ENCODE assay signal across 8 cellular contexts in the genomic region with DNA sequence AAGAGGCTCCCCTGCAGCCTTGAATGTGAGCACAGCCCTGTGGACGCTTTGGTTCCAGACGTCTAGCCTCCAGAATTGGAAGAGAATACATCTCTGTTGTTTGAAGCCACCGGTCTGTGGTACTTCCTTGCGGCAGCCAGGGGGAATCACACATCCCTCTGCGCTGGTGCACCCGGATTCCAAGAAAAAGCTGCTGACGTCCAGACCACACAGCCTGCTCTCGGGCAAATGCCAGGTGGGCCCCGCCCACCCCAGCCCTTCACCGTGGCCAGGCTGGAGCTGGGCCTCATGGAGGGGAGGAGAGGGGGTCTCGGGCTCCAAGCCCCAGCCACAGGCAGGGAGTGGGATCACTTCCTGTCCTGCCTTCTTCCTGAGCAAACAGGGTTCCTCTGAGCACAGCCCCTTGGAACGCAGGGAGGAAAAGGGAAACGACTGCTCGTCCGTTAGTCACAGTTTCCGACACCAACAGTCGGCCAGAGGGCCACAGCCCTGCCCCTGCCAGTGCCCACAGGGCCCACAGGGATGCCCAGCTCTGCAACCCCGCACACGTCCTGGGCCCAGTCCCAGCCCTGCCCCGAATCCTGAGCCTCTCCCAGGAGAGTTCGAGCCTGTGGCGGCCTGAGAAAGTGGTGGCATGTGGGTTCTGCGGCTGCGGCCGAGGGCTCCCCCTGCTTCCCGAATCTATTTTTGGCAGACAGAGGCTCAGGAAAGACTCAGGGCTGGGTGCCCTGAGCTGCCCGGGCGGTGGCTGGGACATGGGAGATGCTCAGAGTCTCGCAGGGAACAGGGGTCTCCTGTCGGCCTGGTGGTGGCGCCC.
A peak's percentile ranks its signal among the peaks of the same experiment; 100 is the strongest.
DNase-seq lines count a peak whose midpoint lies in the region; ATAC-seq and TF ChIP-seq lines count a peak whose summit lies in the region.

No MANE protein-coding gene starts in this region.

- H2BK15ac ChIP-seq in H9 (ENCODE audit: low read depth, low read length): no peak overlapping the region

- DNase-seq in H9 (no peak), astrocyte of the cerebellum (ENCODE audit: low read depth) (peak; percentile 82), iris pigment epithelial cell (ENCODE audit: low read depth) (peak; percentile 88), GM13977 (ENCODE audit: low spot score) (no peak)
- no peak for DNase-seq in stimulated activated CD4-positive, alpha-beta T cell treated with anti-CD3 and anti-CD28 coated beads, Interleukin-4, amount 100 ng/mL, for 24 hours
- no peak for DNase-seq in stimulated activated naive CD8-positive, alpha-beta T cell treated with anti-CD3 and anti-CD28 coated beads, Interleukin-15, Interleukin-2, amounts not matched to agents 100 U/mL and 50 U/mL, for 24 hours
- DNase-seq in stimulated activated CD4-positive, alpha-beta T cell treated with anti-CD3 and anti-CD28 coated beads, Interleukin-2, amount 100 ng/mL, for 48 hours: no peak

- H3K27ac Mint-ChIP-seq in H9: peak overlapping the region in 2 of 3 experiments; percentile 53 to 57; a peak in 1 of 7 replicates

- H3K56ac ChIP-seq in H9 (ENCODE audit: insufficient read length, low read depth, low read length): no peak overlapping the region

- H2AFZ ChIP-seq in H9 (ENCODE audit: low read length): no peak overlapping the region

- no peak overlapping the region for H4K5ac ChIP-seq in H9 (ENCODE audit: insufficient read length, low read depth, low read length)

- no peaks in the 10 kb centered on the region for H3K23me2 ChIP-seq in H9 (ENCODE audit: insufficient read length, low read depth, low read length, poor library complexity, severe bottlenecking)

- no peaks in the 10 kb centered on the region for H3K9me3 ChIP-seq in H9 (ENCODE audit: control insufficient read depth, low read depth, low read length)

- H3K4me3 ChIP-seq in astrocyte of the cerebellum (ENCODE audit: low read depth, low read length) (no peak overlapping the region), skin epidermis (no peak overlapping the region)

- H3K27ac ChIP-seq in H9 (ENCODE audit: insufficient read length, low read depth, low read length): no peak overlapping the region
- peak overlapping the region in 20 of 21 experiments; percentile 31 to 83 (median 74) for H3K27ac ChIP-seq in skin epidermis

- no peak for ATAC-seq in stimulated activated naive CD8-positive, alpha-beta T cell treated with anti-CD3 and anti-CD28 coated beads, Interleukin-15, Interleukin-2, amounts not matched to agents 100 U/mL and 50 U/mL, for 24 hours

- H3K14ac ChIP-seq in H9 (ENCODE audit: insufficient read depth, low read length): no peak overlapping the region

- WGBS in H9 (ENCODE audit: extremely low coverage, insufficient read length, low lambda C conversion rate): no CpG with 5 or more reads among the region's 31 CpGs

- no peak overlapping the region for H2BK5ac ChIP-seq in H9 (ENCODE audit: insufficient read length, low read length)

- no peaks in the 10 kb centered on the region for H3K4me1 ChIP-seq in H9 (ENCODE audit: insufficient read depth, low read length)

- no peak overlapping the region for H2BK12ac ChIP-seq in H9 (ENCODE audit: insufficient read length, low read depth, low read length)

- no peak overlapping the region for H3T11ph ChIP-seq in H9 (ENCODE audit: low read length)

- no peaks in the 10 kb centered on the region for H3K27me3 ChIP-seq in H9 (ENCODE audit: insufficient read depth, low read length)

- H4K91ac ChIP-seq in H9 (ENCODE audit: insufficient read length, low read depth, low read length): no peak overlapping the region

- H2AK5ac ChIP-seq in H9 (ENCODE audit: insufficient read length, low read length): no peak overlapping the region

- no peak overlapping the region for H2BK20ac ChIP-seq in H9 (ENCODE audit: low read depth, low read length, poor library complexity, severe bottlenecking)

- no peaks in the 10 kb centered on the region for H3K27me3 Mint-ChIP-seq in H9 (ENCODE audit: low read depth)

- in situ Hi-C loops in astrocyte of the cerebellum (cut with HindIII; ENCODE audit: low sequenced_read_pairs) (no loop called here), GM13977 (cut with MboI; ENCODE audit: low pct_unique_long_range_greater_than_20kb, low sequenced_read_pairs, unreplicated experiment) (no loop called here)

- no peaks in the 10 kb centered on the region for H3K4me1 Mint-ChIP-seq in H9

- H4K8ac ChIP-seq in H9 (replicated peaks; ENCODE audit: insufficient read length, low read depth, low read length): no peak overlapping the region

- H3K4me2 ChIP-seq in H9 (ENCODE audit: insufficient read depth, insufficient read length, low read length): no peak overlapping the region

- peaks cover 17 to 55% (median 41%) of the 10 kb centered on the region in 3 experiments; a peak in 6 of 7 replicates for H3K36me3 Mint-ChIP-seq in H9 (ENCODE audit: insufficient read depth in 1 of 3, low read depth in 3 of 3)

- H2BK120ac ChIP-seq in H9 (ENCODE audit: low read depth, low read length, poor library complexity, severe bottlenecking): no peak overlapping the region

- H3K79me2 ChIP-seq in H9 (ENCODE audit: insufficient read depth, low read length): no peaks in the 10 kb centered on the region

- no peak overlapping the region for H3K4ac ChIP-seq in H9 (ENCODE audit: low read depth, low read length)

- no peak overlapping the region for H3K23ac ChIP-seq in H9 (ENCODE audit: insufficient read length, low read depth, low read length)

- no peak overlapping the region for H3K4me3 Mint-ChIP-seq in H9

- no peaks in the 10 kb centered on the region for H4K20me1 ChIP-seq in H9 (ENCODE audit: control insufficient read depth, insufficient read depth, insufficient read length)

- H3K9me3 Mint-ChIP-seq in H9: no peaks in the 10 kb centered on the region

- H3K79me1 ChIP-seq in H9 (ENCODE audit: insufficient read depth, low read depth, low read length, poor library complexity, severe bottlenecking): no peaks in the 10 kb centered on the region

- no peak overlapping the region for H3K18ac ChIP-seq in H9 (ENCODE audit: insufficient read length, low read depth, low read length)

- no peak overlapping the region for H3K9ac ChIP-seq in H9 (ENCODE audit: extremely low read depth, insufficient read length, low read length)

- TF ChIP-seq CTCF in H9 (conservative IDR thresholded peaks at IDR 0.05) (no peak), astrocyte of the cerebellum (IDR thresholded peaks at IDR 0.05; ENCODE audit: low read depth, low read length, missing control alignments) (peak; percentile 70), GM13977 (IDR thresholded peaks at IDR 0.05; ENCODE audit: extremely low read depth, insufficient read depth, missing control alignments) (no peak)

Comparison
In these comparisons a context has a peak if more than half of its experiments do, and no peak if none do; other contexts are left out.
1. DNase-seq: peak in astrocyte of the cerebellum (single experiment) and iris pigment epithelial cell (single experiment); none in H9 (single experiment), stimulated activated CD4-positive, alpha-beta T cell treated with anti-CD3 and anti-CD28 coated beads, Interleukin-4, amount 100 ng/mL, for 24 hours (single experiment), stimulated activated naive CD8-positive, alpha-beta T cell treated with anti-CD3 and anti-CD28 coated beads, Interleukin-15, Interleukin-2, amounts not matched to agents 100 U/mL and 50 U/mL, for 24 hours (single experiment), stimulated activated CD4-positive, alpha-beta T cell treated with anti-CD3 and anti-CD28 coated beads, Interleukin-2, amount 100 ng/mL, for 48 hours (0 of 2) and GM13977 (single experiment).